In the genomic region with DNA sequence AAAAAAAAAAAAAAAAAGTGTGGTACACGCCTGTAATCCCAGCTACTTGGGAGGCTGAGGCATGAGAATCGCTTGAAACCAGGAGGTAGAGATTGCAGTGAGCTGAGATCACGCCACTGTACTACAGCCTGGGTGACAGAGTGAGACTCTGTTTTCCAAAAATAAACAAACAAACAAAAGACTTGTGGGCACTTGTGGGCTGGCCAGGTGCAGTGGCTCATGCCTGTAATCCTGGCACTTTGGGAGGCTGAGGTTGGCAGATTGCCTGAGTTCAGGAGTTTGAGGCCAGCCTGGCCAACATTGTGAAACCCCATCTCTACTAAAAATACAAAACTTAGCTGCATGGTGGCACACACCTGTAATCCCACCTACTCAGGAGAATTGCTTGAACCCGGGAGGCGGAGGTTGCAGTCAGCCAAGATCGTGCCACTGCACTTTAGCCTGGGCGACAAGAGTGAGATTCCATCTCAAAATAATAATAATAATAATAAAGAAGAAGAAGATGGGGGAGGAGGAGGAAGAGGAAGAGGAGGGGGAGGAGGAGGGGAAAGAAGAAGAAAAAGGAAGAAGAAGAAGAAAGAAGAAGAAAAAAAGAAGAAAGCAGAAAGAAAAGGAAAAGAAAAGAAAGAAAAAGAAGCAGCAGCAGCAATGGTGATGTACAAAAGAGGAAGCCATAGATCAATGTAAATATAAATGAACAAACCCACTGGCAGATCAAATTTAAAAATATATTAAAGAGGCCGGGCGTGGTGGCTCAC, we compare ENCODE assay signal across 2 cellular contexts.
TF ChIP-seq lines count a peak whose summit lies in the region.

No MANE protein-coding gene starts in this region.

TF ChIP-seq in HEK293, 187 proteins besides CTCF, POLR2A, EP300 and RAD21 (continued from another document and continues in another):
- TF ChIP-seq ZNF10 (tag by site-specific recombination; IDR thresholded peaks at IDR 0.05) (no peak), ZNF48 (tag by site-specific recombination; IDR thresholded peaks at IDR 0.05) (no peak), ZNF830 (tag by site-specific recombination; IDR thresholded peaks at IDR 0.05; ENCODE audit: low read depth) (no peak), PRDM1 (tag by site-specific recombination; IDR thresholded peaks at IDR 0.05) (no peak), TRIM28 (IDR thresholded peaks at IDR 0.05; ENCODE audit: borderline replicate concordance, low read length) (no peak), ZNF132 (tag by site-specific recombination; IDR thresholded peaks at IDR 0.05; ENCODE audit: borderline replicate concordance) (no peak), ZNF596 (tag by site-specific recombination; IDR thresholded peaks at IDR 0.05) (no peak), ZNF184 (tag by site-specific recombination; IDR thresholded peaks at IDR 0.05) (no peak), ZNF362 (tag by site-specific recombination; IDR thresholded peaks at IDR 0.05) (0 out of 2 replicates have a peak, but pooled peaks have one; percentile 1)
- TF ChIP-seq, protein P1, sequence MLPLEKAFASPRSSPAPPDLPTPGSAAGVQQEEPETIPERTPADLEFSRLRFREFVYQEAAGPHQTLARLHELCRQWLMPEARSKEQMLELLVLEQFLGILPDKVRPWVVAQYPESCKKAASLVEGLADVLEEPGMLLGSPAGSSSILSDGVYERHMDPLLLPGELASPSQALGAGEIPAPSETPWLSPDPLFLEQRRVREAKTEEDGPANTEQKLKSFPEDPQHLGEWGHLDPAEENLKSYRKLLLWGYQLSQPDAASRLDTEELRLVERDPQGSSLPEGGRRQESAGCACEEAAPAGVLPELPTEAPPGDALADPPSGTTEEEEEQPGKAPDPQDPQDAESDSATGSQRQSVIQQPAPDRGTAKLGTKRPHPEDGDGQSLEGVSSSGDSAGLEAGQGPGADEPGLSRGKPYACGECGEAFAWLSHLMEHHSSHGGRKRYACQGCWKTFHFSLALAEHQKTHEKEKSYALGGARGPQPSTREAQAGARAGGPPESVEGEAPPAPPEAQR (tag by site-specific recombination; IDR thresholded peaks at IDR 0.05): no peak
- TF ChIP-seq, protein P2, sequence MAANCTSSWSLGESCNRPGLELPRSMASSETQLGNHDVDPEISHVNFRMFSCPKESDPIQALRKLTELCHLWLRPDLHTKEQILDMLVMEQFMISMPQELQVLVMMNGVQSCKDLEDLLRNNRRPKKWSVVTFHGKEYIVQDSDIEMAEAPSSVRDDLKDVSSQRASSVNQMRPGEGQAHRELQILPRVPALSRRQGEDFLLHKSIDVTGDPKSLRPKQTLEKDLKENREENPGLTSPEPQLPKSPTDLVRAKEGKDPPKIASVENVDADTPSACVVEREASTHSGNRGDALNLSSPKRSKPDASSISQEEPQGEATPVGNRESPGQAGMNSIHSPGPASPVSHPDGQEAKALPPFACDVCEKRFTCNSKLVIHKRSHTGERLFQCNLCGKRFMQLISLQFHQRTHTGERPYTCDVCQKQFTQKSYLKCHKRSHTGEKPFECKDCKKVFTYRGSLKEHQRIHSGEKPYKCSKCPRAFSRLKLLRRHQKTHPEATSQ (tag by site-specific recombination; IDR thresholded peaks at IDR 0.05): no peak
- TF ChIP-seq, protein P3, sequence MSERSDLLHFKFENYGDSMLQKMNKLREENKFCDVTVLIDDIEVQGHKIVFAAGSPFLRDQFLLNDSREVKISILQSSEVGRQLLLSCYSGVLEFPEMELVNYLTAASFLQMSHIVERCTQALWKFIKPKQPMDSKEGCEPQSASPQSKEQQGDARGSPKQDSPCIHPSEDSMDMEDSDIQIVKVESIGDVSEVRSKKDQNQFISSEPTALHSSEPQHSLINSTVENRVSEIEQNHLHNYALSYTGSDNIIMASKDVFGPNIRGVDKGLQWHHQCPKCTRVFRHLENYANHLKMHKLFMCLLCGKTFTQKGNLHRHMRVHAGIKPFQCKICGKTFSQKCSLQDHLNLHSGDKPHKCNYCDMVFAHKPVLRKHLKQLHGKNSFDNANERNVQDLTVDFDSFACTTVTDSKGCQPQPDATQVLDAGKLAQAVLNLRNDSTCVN (tag by site-specific recombination; optimal IDR thresholded peaks at IDR 0.05): no peak
- TF ChIP-seq, protein P4, sequence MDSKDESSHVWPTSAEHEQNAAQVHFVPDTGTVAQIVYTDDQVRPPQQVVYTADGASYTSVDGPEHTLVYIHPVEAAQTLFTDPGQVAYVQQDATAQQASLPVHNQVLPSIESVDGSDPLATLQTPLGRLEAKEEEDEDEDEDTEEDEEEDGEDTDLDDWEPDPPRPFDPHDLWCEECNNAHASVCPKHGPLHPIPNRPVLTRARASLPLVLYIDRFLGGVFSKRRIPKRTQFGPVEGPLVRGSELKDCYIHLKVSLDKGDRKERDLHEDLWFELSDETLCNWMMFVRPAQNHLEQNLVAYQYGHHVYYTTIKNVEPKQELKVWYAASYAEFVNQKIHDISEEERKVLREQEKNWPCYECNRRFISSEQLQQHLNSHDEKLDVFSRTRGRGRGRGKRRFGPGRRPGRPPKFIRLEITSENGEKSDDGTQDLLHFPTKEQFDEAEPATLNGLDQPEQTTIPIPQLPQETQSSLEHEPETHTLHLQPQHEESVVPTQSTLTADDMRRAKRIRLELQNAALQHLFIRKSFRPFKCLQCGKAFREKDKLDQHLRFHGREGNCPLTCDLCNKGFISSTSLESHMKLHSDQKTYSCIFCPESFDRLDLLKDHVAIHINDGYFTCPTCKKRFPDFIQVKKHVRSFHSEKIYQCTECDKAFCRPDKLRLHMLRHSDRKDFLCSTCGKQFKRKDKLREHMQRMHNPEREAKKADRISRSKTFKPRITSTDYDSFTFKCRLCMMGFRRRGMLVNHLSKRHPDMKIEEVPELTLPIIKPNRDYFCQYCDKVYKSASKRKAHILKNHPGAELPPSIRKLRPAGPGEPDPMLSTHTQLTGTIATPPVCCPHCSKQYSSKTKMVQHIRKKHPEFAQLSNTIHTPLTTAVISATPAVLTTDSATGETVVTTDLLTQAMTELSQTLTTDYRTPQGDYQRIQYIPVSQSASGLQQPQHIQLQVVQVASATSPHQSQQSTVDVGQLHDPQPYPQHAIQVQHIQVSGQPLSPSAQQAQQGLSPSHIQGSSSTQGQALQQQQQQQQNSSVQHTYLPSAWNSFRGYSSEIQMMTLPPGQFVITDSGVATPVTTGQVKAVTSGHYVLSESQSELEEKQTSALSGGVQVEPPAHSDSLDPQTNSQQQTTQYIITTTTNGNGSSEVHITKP (tag by site-specific recombination; IDR thresholded peaks at IDR 0.05): peak; percentile 61

TF ChIP-seq in H1, 55 proteins besides CTCF, POLR2A, EP300 and RAD21 (continued from another document):
- TF ChIP-seq POU5F1 (IDR thresholded peaks at IDR 0.05; ENCODE audit: low read depth, low read length): no peak
- TF ChIP-seq TAF1 (IDR thresholded peaks at IDR 0.05; ENCODE audit: low read depth, low read length): no peak
- no peak for TF ChIP-seq POLR2AphosphoS5 (IDR thresholded peaks at IDR 0.05; ENCODE audit: low read depth, low read length)
- no peak for TF ChIP-seq RBBP5 (IDR thresholded peaks at IDR 0.05; ENCODE audit: borderline replicate concordance, low read depth, low read length)
- no peak for TF ChIP-seq CTBP2 (IDR thresholded peaks at IDR 0.05; ENCODE audit: borderline replicate concordance, insufficient read depth, insufficient read length, low read length)
- TF ChIP-seq SIRT6 (IDR thresholded peaks at IDR 0.05; ENCODE audit: low read length): no peak
- TF ChIP-seq SAP30 (IDR thresholded peaks at IDR 0.05; ENCODE audit: insufficient read depth, insufficient replicate concordance, low read length): no peak
- TF ChIP-seq NANOG (IDR thresholded peaks at IDR 0.05; ENCODE audit: insufficient read depth, low read depth, low read length, poor library complexity, severe bottlenecking): no peak
- no peak for TF ChIP-seq CHD2 (IDR thresholded peaks at IDR 0.05; ENCODE audit: low read length)
- no peak for TF ChIP-seq TCF12 (IDR thresholded peaks at IDR 0.05; ENCODE audit: low read depth, low read length)
- TF ChIP-seq, protein P5, sequence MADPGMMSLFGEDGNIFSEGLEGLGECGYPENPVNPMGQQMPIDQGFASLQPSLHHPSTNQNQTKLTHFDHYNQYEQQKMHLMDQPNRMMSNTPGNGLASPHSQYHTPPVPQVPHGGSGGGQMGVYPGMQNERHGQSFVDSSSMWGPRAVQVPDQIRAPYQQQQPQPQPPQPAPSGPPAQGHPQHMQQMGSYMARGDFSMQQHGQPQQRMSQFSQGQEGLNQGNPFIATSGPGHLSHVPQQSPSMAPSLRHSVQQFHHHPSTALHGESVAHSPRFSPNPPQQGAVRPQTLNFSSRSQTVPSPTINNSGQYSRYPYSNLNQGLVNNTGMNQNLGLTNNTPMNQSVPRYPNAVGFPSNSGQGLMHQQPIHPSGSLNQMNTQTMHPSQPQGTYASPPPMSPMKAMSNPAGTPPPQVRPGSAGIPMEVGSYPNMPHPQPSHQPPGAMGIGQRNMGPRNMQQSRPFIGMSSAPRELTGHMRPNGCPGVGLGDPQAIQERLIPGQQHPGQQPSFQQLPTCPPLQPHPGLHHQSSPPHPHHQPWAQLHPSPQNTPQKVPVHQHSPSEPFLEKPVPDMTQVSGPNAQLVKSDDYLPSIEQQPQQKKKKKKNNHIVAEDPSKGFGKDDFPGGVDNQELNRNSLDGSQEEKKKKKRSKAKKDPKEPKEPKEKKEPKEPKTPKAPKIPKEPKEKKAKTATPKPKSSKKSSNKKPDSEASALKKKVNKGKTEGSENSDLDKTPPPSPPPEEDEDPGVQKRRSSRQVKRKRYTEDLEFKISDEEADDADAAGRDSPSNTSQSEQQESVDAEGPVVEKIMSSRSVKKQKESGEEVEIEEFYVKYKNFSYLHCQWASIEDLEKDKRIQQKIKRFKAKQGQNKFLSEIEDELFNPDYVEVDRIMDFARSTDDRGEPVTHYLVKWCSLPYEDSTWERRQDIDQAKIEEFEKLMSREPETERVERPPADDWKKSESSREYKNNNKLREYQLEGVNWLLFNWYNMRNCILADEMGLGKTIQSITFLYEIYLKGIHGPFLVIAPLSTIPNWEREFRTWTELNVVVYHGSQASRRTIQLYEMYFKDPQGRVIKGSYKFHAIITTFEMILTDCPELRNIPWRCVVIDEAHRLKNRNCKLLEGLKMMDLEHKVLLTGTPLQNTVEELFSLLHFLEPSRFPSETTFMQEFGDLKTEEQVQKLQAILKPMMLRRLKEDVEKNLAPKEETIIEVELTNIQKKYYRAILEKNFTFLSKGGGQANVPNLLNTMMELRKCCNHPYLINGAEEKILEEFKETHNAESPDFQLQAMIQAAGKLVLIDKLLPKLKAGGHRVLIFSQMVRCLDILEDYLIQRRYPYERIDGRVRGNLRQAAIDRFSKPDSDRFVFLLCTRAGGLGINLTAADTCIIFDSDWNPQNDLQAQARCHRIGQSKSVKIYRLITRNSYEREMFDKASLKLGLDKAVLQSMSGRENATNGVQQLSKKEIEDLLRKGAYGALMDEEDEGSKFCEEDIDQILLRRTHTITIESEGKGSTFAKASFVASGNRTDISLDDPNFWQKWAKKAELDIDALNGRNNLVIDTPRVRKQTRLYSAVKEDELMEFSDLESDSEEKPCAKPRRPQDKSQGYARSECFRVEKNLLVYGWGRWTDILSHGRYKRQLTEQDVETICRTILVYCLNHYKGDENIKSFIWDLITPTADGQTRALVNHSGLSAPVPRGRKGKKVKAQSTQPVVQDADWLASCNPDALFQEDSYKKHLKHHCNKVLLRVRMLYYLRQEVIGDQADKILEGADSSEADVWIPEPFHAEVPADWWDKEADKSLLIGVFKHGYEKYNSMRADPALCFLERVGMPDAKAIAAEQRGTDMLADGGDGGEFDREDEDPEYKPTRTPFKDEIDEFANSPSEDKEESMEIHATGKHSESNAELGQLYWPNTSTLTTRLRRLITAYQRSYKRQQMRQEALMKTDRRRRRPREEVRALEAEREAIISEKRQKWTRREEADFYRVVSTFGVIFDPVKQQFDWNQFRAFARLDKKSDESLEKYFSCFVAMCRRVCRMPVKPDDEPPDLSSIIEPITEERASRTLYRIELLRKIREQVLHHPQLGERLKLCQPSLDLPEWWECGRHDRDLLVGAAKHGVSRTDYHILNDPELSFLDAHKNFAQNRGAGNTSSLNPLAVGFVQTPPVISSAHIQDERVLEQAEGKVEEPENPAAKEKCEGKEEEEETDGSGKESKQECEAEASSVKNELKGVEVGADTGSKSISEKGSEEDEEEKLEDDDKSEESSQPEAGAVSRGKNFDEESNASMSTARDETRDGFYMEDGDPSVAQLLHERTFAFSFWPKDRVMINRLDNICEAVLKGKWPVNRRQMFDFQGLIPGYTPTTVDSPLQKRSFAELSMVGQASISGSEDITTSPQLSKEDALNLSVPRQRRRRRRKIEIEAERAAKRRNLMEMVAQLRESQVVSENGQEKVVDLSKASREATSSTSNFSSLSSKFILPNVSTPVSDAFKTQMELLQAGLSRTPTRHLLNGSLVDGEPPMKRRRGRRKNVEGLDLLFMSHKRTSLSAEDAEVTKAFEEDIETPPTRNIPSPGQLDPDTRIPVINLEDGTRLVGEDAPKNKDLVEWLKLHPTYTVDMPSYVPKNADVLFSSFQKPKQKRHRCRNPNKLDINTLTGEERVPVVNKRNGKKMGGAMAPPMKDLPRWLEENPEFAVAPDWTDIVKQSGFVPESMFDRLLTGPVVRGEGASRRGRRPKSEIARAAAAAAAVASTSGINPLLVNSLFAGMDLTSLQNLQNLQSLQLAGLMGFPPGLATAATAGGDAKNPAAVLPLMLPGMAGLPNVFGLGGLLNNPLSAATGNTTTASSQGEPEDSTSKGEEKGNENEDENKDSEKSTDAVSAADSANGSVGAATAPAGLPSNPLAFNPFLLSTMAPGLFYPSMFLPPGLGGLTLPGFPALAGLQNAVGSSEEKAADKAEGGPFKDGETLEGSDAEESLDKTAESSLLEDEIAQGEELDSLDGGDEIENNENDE (IDR thresholded peaks at IDR 0.05; ENCODE audit: insufficient replicate concordance, low read length): no peak
- no peak for TF ChIP-seq SP1 (IDR thresholded peaks at IDR 0.05; ENCODE audit: low read depth, low read length)
- no peak for TF ChIP-seq SP2 (IDR thresholded peaks at IDR 0.05; ENCODE audit: low read length)
- TF ChIP-seq GTF2F1 (IDR thresholded peaks at IDR 0.05; ENCODE audit: borderline replicate concordance, low read depth, low read length): no peak
- no peak for TF ChIP-seq ASH2L (IDR thresholded peaks at IDR 0.05; ENCODE audit: low read length)
- TF ChIP-seq EZH2 (IDR thresholded peaks at IDR 0.05; ENCODE audit: low read depth, low read length, severe bottlenecking): no peak
- TF ChIP-seq RXRA (IDR thresholded peaks at IDR 0.05; ENCODE audit: insufficient read depth, low read depth, low read length): no peak
TF ChIP-seq in H1: peak in this region for 0.
